ENCODE assay signal across 28 cellular contexts in genomic region chr13:92461402-92461801, GRCh38.
"Had no signal": no experiment of that assay in that cellular context is flagged by ENCODE, and none has a peak within 500 bp of the region (broad histone marks: within the 10 kb centered on the region; RNA-seq: fewer than 3 reads in every experiment).

No MANE protein-coding gene starts in this region.

- ATAC-seq: activated CD8-positive, alpha-beta T cell treated with anti-CD3 and anti-CD28 coated beads for 36 hours; activated T-cell treated with anti-CD3 and anti-CD28 coated beads, Interleukin-2, amount 50 U/mL, for 4 hours; activated T-helper 17 cell treated with anti-CD3 and anti-CD28 coated beads, Interleukin-2, amount 50 U/mL, for 72 hours; esophagus mucosa; sciatic nerve; stimulated activated naive CD8-positive, alpha-beta T cell treated with anti-CD3 and anti-CD28 coated beads, Interleukin-15, Interleukin-2, amounts not matched to agents 100 U/mL and 50 U/mL, for 24 hours; WTC11 had no signal

- DNase-seq: activated CD4-positive, alpha-beta T cell treated with anti-CD3 and anti-CD28 coated beads for 1 hour; activated CD4-positive, alpha-beta T cell treated with anti-CD3 and anti-CD28 coated beads, Interleukin-2, amount 10 ng/mL, durations not matched to agents 7 days and 5 days; activated CD8-positive, alpha-beta T cell treated with anti-CD3 and anti-CD28 coated beads for 36 hours; activated gamma-delta T cell treated with Interleukin-2 at 50 U/mL for 16 hours; activated naive CD4-positive, alpha-beta T cell treated with anti-CD3 and anti-CD28 coated beads, Interleukin-2, amount 50 U/mL, for 16 hours; activated T-cell treated with anti-CD3 and anti-CD28 coated beads, Interleukin-2, amount 50 U/mL, for 4 hours; amygdala; caudate nucleus; foreskin fibroblast; head of caudate nucleus; hippocampal formation; immature natural killer cell; kidney; left colon; mammary epithelial cell; naive B cell; nephron progenitor cell; pancreas; stimulated activated CD4-positive, alpha-beta T cell treated with anti-CD3 and anti-CD28 coated beads, Interleukin-12 subunit alpha, Interleukin-12 subunit beta, amount 100 ng/mL, for 4 hours; stimulated activated CD4-positive, alpha-beta T cell treated with anti-CD3 and anti-CD28 coated beads, Interleukin-4, amount 100 ng/mL, for 1 hour; stimulated activated naive CD8-positive, alpha-beta T cell treated with anti-CD3 and anti-CD28 coated beads, Interleukin-15, Interleukin-2, amounts not matched to agents 100 U/mL and 50 U/mL, for 24 hours; T1000; testis; transverse colon had no signal
